21 cellular contexts compared by ENCODE assay signal in genomic region chr2:105731511-105731910, GRCh38.
DNase-seq lines count a peak whose midpoint lies in the region; ATAC-seq lines count a peak whose summit lies in the region.
"Had no signal": no experiment of that assay in that cellular context is flagged by ENCODE, and none has a peak within 500 bp of the region (broad histone marks: within the 10 kb centered on the region; RNA-seq: fewer than 3 reads in every experiment).

No MANE protein-coding gene starts in this region.

- peaks cover 50% of the 10 kb centered on the region for H3K4me1 ChIP-seq in BLaER1
- H3K4me1 ChIP-seq: upper lobe of right lung had no signal

- no peak overlapping the region for H3K4me3 Mint-ChIP-seq in memory B cell
- H3K4me3 Mint-ChIP-seq: activated CD4-positive, alpha-beta T cell treated with anti-CD3 and anti-CD28 coated beads, Interleukin-2, amount 10 ng/mL, durations not matched to agents 24 days and 14 days; brain had no signal

- no peaks in the 10 kb centered on the region for H3K27me3 ChIP-seq in BLaER1
- H3K27me3 ChIP-seq: heart left ventricle, upper lobe of right lung had no signal

- peaks cover 6% of the 10 kb centered on the region for H3K9me3 Mint-ChIP-seq in memory B cell

- peaks cover 8% of the 10 kb centered on the region for H3K27me3 Mint-ChIP-seq in memory B cell
- H3K27me3 Mint-ChIP-seq: activated CD4-positive, alpha-beta T cell treated with anti-CD3 and anti-CD28 coated beads, Interleukin-2, amount 10 ng/mL, durations not matched to agents 24 days and 14 days had no signal

- DNase-seq in Kasumi-1 (lab: John Stamatoyannopoulos, UW) (peak; percentile 87 to 92), SKM-1 treated with dmso at 0.1 percent for 144 hours (lab: John Stamatoyannopoulos, UW; ENCODE audit: unreplicated experiment) (peak; percentile 69), memory B cell (ENCODE audit: low spot score in 2 of 2) (no peak), NCI-H524 (lab: John Stamatoyannopoulos, UW) (no peak), AG20443 (ENCODE audit: low spot score) (no peak), NCI-H82 treated with DMSO at 0.1 percent for 48 hours (lab: John Stamatoyannopoulos, UW; ENCODE audit: unreplicated experiment) (no peak)
- DNase-seq: activated CD4-positive, alpha-beta T cell treated with anti-CD3 and anti-CD28 coated beads, Interleukin-2, amount 10 ng/mL, durations not matched to agents 24 days and 14 days; activated naive CD4-positive, alpha-beta T cell; activated T-cell treated with anti-CD3 and anti-CD28 coated beads, Interleukin-2, amount 50 U/mL, for 48 hours; NCI-H146; NCI-H526 treated with DMSO at 0.1 percent for 48 hours; Right ventricle myocardium superior; stimulated activated CD4-positive, alpha-beta T cell treated with anti-CD3 and anti-CD28 coated beads, Interleukin-1b, Interleukin-23, amount 100 ng/mL, for 48 hours; upper lobe of right lung had no signal

- H4K20me1 ChIP-seq in BLaER1: no peaks in the 10 kb centered on the region

- ATAC-seq in memory B cell (ENCODE audit: low read depth) (no peak), HG02970 (IDR thresholded peaks at IDR 0.05; ENCODE audit: low FRiP score, unreplicated experiment) (no peak)
- ATAC-seq: GM12878, upper lobe of right lung had no signal

- H3K9ac ChIP-seq in BLaER1: no peak overlapping the region

- H3K4me3 ChIP-seq in BLaER1: no peak overlapping the region
- H3K4me3 ChIP-seq: GM12878, heart left ventricle, skin epidermis, upper lobe of right lung had no signal

- no peaks in the 10 kb centered on the region for H3K36me3 ChIP-seq in BLaER1
- H3K36me3 ChIP-seq: heart left ventricle, upper lobe of right lung had no signal

- peak overlapping the region; percentile 15 for H3K27ac Mint-ChIP-seq in memory B cell
- H3K27ac Mint-ChIP-seq: activated CD4-positive, alpha-beta T cell treated with anti-CD3 and anti-CD28 coated beads, Interleukin-2, amount 10 ng/mL, durations not matched to agents 24 days and 14 days had no signal

- H3K9me3 ChIP-seq in BLaER1: peaks cover 36% of the 10 kb centered on the region
- H3K9me3 ChIP-seq: upper lobe of right lung had no signal

- no peak overlapping the region for H3K27ac ChIP-seq in BLaER1
- H3K27ac ChIP-seq: C4-2B, skin epidermis, upper lobe of right lung had no signal

- peaks cover 3% of the 10 kb centered on the region for H3K36me3 Mint-ChIP-seq in memory B cell

- peak overlapping the region; percentile 81 for H3K4me2 ChIP-seq in BLaER1

- H3K4me1 Mint-ChIP-seq in memory B cell: peaks cover 13% of the 10 kb centered on the region
- H3K4me1 Mint-ChIP-seq: brain had no signal

Comparison
In these comparisons a context has a peak if more than half of its experiments do, and no peak if none do; other contexts are left out.
1. DNase-seq: peak in Kasumi-1 (2 of 2) and SKM-1 treated with dmso at 0.1 percent for 144 hours (single experiment); none in memory B cell (0 of 2), NCI-H524 (0 of 2), AG20443 (single experiment) and NCI-H82 treated with DMSO at 0.1 percent for 48 hours (single experiment).